In genomic region chr6:32004393-32004792, GRCh38 we compare ENCODE assay signal across 4 cellular contexts. TPM values are rescaled to one million over a fixed set of nuclear protein-coding genes. Genes with fewer than 3 reads are reported as not detected.
"Had no signal": no experiment of that assay in that cellular context is flagged by ENCODE, and none has a peak within 500 bp of the region (broad histone marks: within the 10 kb centered on the region; RNA-seq: fewer than 3 reads in every experiment).

No MANE protein-coding gene starts in this region.

RNA-seq across cellular contexts. Expression of gene CYP21A2, which starts 33.8 kb away (rescaled TPM):
- total RNA-seq: activated B cell treated with CpG ODN at 0.5 μM for 24 hours, dermis microvascular lymphatic vessel endothelial cell, fibroblast of lung, glomerular endothelial cell had no signal
